ENCODE assay signal across 28 cellular contexts in the genomic region with DNA sequence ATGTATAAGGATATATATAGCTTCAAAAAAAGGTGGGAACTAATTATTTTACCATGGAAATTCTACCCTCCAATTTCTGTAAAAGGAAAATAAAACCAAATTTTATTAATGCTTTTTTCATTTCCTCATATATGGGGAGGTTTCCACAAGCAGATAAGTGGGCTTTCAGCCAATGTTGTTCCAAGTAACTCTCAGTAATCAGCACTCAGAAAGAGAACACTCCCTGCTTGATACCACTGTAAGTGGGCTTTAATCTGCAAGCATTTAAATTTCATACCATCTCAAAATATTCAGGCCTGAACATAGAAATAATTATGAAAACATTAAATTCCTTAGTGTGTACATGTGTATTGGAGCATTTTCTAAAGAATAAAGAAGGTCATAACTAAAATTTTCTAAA.
"Had no signal": no experiment of that assay in that cellular context is flagged by ENCODE, and none has a peak within 500 bp of the region (broad histone marks: within the 10 kb centered on the region; RNA-seq: fewer than 3 reads in every experiment).

No MANE protein-coding gene starts in this region.

- H2AFZ ChIP-seq: hepatocyte had no signal

- H3K27me3 ChIP-seq: brain microvascular endothelial cell, esophagus muscularis mucosa, gastrocnemius medialis, hepatocyte, ovary, uterus had no signal

- H3K4me1 ChIP-seq: esophagus muscularis mucosa, gastrocnemius medialis, uterus had no signal

- ATAC-seq: activated CD4-positive, CD25-positive, alpha-beta regulatory T cell treated with anti-CD3 and anti-CD28 coated beads, Interleukin-2, amount 50 U/mL, for 24 hours; gastrocnemius medialis; sciatic nerve; stimulated activated effector memory CD8-positive, alpha-beta T cell treated with anti-CD3 and anti-CD28 coated beads, Interleukin-12 subunit alpha, Interleukin-12 subunit beta, amount 100 ng/mL, for 72 hours had no signal

- H3K4me3 ChIP-seq: esophagus muscularis mucosa, gastrocnemius medialis, hepatocyte, ovary, skin epidermis, uterus had no signal

- H3K27ac ChIP-seq: brain microvascular endothelial cell, esophagus muscularis mucosa, gastrocnemius medialis, hepatocyte, ovary, skin epidermis, uterus, WERI-Rb-1 had no signal

- H3K9me3 ChIP-seq: gastrocnemius medialis, ovary, uterus had no signal

- H3K4me2 ChIP-seq: hepatocyte had no signal

- H3K36me3 ChIP-seq: brain microvascular endothelial cell, esophagus muscularis mucosa, gastrocnemius medialis, ovary, uterus, WERI-Rb-1 had no signal

- H3K79me2 ChIP-seq: hepatocyte had no signal

- DNase-seq: activated CD4-positive, alpha-beta memory T cell treated with anti-CD3 and anti-CD28 coated beads for 36 hours; activated CD4-positive, alpha-beta T cell treated with anti-CD3 and anti-CD28 coated beads for 48 hours; activated CD8-positive, alpha-beta memory T cell treated with anti-CD3 and anti-CD28 coated beads, Interleukin-2, amount 50 U/mL, for 48 hours; activated gamma-delta T cell; activated naive CD4-positive, alpha-beta T cell treated with anti-CD3 and anti-CD28 coated beads, Interleukin-2, amount 10 ng/mL, durations not matched to agents 7 days and 5 days; activated naive CD8-positive, alpha-beta T cell treated with anti-CD3 and anti-CD28 coated beads, Interleukin-2, amount 10 ng/mL, durations not matched to agents 7 days and 5 days; activated T-cell treated with anti-CD3 and anti-CD28 coated beads, Interleukin-2, amount 50 U/mL, for 24 hours; amniotic stem cell; brain microvascular endothelial cell; central memory CD4-positive, alpha-beta T cell; endodermal cell; gastrocnemius medialis; islet precursor cell; mammary epithelial cell; naive B cell; nephron progenitor cell; ovary; stimulated activated CD4-positive, alpha-beta T cell treated with anti-CD3 and anti-CD28 coated beads, Interleukin-12 subunit alpha, Interleukin-12 subunit beta, amount 100 ng/mL, for 4 hours; stimulated activated CD4-positive, alpha-beta T cell treated with anti-CD3 and anti-CD28 coated beads, Interleukin-4, amount 100 ng/mL, for 24 hours; T-helper 1 cell; uterus; WERI-Rb-1 had no signal
